9 cellular contexts compared by ENCODE assay signal in genomic region chr7:38179719-38180333, GRCh38. TPM values are rescaled to one million over a fixed set of nuclear protein-coding genes. Genes with fewer than 3 reads are reported as not detected.
DNase-seq lines count a peak whose midpoint lies in the region; ATAC-seq and TF ChIP-seq lines count a peak whose summit lies in the region.
"Had no signal": no experiment of that assay in that cellular context is flagged by ENCODE, and none has a peak within 500 bp of the region (broad histone marks: within the 10 kb centered on the region; RNA-seq: fewer than 3 reads in every experiment).

No MANE protein-coding gene starts in this region.

- H2AFZ ChIP-seq in ACC112 (ENCODE audit: low read length, unreplicated experiment) (no peak overlapping the region), HCT116 (ENCODE audit: low read depth, low read length, poor library complexity, severe bottlenecking) (no peak overlapping the region)

- H3K9me2 ChIP-seq in HCT116 (ENCODE audit: insufficient read depth), result no peaks in the 10 kb centered on the region

- DNase-seq in HCT116 (ENCODE audit: low read depth, low spot score) (no peak), kidney tubule cell (ENCODE audit: low spot score) (no peak), midbrain (lab: John Stamatoyannopoulos, UW) (no peak)
- no peak for DNase-seq in stimulated activated naive CD4-positive, alpha-beta T cell treated with Interleukin-2 at 50 U/mL for 16 hours (lab: John Stamatoyannopoulos, UW)
- DNase-seq: effector memory CD4-positive, alpha-beta T cell had no signal

- peaks cover 69% of the 10 kb centered on the region for H3K4me1 Mint-ChIP-seq in brain

- H3K27ac ChIP-seq in ACC112 (ENCODE audit: low read depth, low read length) (peak overlapping the region; percentile 93), HCT116 (ENCODE audit: low read depth, low read length) (no peak overlapping the region)

- no peaks in the 10 kb centered on the region for H4K20me1 ChIP-seq in HCT116 (ENCODE audit: insufficient read depth)

- H3K4me3 ChIP-seq in ACC112 (ENCODE audit: low read depth, low read length) (peak overlapping the region; percentile 96), HCT116 (replicated peaks in 1 of 2; ENCODE audit: low read depth in 1 of 2, low read length in 2 of 2) (no peak overlapping the region), mucosa of stomach (ENCODE audit: low read length) (no peak overlapping the region)

- H3K4me3 Mint-ChIP-seq in brain, result peak overlapping the region; percentile 95 to 100 (median 96)

- H3K79me2 ChIP-seq in ACC112 (ENCODE audit: control insufficient read depth, insufficient read depth, low read length, unreplicated experiment), result peaks cover 61% of the 10 kb centered on the region
- peaks cover 32% of the 10 kb centered on the region for H3K79me2 ChIP-seq in HCT116 (ENCODE audit: insufficient read depth, low read length)

- H3K9me3 Mint-ChIP-seq in brain, result peaks cover 0 to 2% (median 0%) of the 10 kb centered on the region in 5 experiments

- POLR2A ChIA-PET in HCT116 (lab: Charles Lee), result no interaction called here

- H3K9me3 ChIP-seq in HCT116 (ENCODE audit: control insufficient read depth in 1 of 2, insufficient read depth in 1 of 2, low read depth in 1 of 2, low read length in 2 of 2), result no peaks in the 10 kb centered on the region
- no peaks in the 10 kb centered on the region for H3K9me3 ChIP-seq in mucosa of stomach (ENCODE audit: control insufficient read depth, low read length)

- RAD21 ChIA-PET in HCT116 (lab: Charles Lee; ENCODE audit: low non-redundant PET in 1 of 2, low total read pairs in 2 of 2, uncharacterized antibody in 2 of 2, unreplicated experiment in 2 of 2), result no interaction called here

- no peak for TF ChIP-seq CTCF in HCT116 (IDR thresholded peaks at IDR 0.05 in 2 of 3, conservative IDR thresholded peaks at IDR 0.05 in 1 of 3; ENCODE audit: borderline replicate concordance in 1 of 3, insufficient read depth in 1 of 3, low read depth in 2 of 3, low read length in 2 of 3)
- TF ChIP-seq CTCF in brain (conservative IDR thresholded peaks at IDR 0.05), result no peak

- BruUV-seq in HCT116 (replicated peaks; lab: Mats Ljungman, UMichigan), result no TSS peak

- H3K27me3 ChIP-seq in ACC112 (ENCODE audit: insufficient read depth, low read length), result no peaks in the 10 kb centered on the region
- no peaks in the 10 kb centered on the region for H3K27me3 ChIP-seq in HCT116 (ENCODE audit: insufficient read depth, low read length)
- no peaks in the 10 kb centered on the region for H3K27me3 ChIP-seq in mucosa of stomach (ENCODE audit: control insufficient read depth, insufficient read depth, low read length)

- TF ChIP-seq RAD21 in HCT116 (IDR thresholded peaks at IDR 0.05; ENCODE audit: low read depth), result no peak

- peaks cover 15% of the 10 kb centered on the region for H3K36me3 Mint-ChIP-seq in brain

- ATAC-seq in HCT116 (no peak), HG03025 (IDR thresholded peaks at IDR 0.05; ENCODE audit: low FRiP score, unreplicated experiment) (no peak)

- peak overlapping the region; percentile 90 for H3K4me2 ChIP-seq in HCT116 (ENCODE audit: low read length)

- CTCF ChIA-PET in HCT116 (lab: Charles Lee), result interaction anchor here (2.6 kb wide), 1 partner anchor 36 kb away, joined by 9 read pairs; no protein-coding TSS in a partner anchor

- H3K36me3 ChIP-seq in ACC112 (ENCODE audit: insufficient read depth, low read length), result peaks cover 1% of the 10 kb centered on the region
- no peaks in the 10 kb centered on the region for H3K36me3 ChIP-seq in HCT116 (ENCODE audit: control insufficient read depth in 1 of 2, insufficient read depth in 2 of 2, low read length in 2 of 2)
- no peaks in the 10 kb centered on the region for H3K36me3 ChIP-seq in mucosa of stomach (ENCODE audit: control insufficient read depth, insufficient read depth, low read length)

- H3K9ac ChIP-seq in HCT116 (ENCODE audit: low read length) (no peak overlapping the region), mucosa of stomach (ENCODE audit: low read length) (peak overlapping the region; percentile 11)

- peak overlapping the region; percentile 30 to 98 (median 98) for H3K27ac Mint-ChIP-seq in brain

- intact Hi-C loops in HCT116 (cut with micrococcal nuclease), result no loop called here

- H3K27me3 Mint-ChIP-seq in brain, result peaks cover 12% of the 10 kb centered on the region

- H3K4me1 ChIP-seq in ACC112 (ENCODE audit: control insufficient read depth, insufficient read depth, low read length, unreplicated experiment) (peaks cover 21% of the 10 kb centered on the region), HCT116 (ENCODE audit: control insufficient read depth in 1 of 2, insufficient read depth in 2 of 2, low read length in 2 of 2) (peaks cover 0 to 18% of the 10 kb centered on the region in 2 experiments; a peak in 2 of 4 replicates), mucosa of stomach (ENCODE audit: control insufficient read depth, insufficient read depth, low read length) (no peaks in the 10 kb centered on the region)

- TF ChIP-seq POLR2A in HCT116 (IDR thresholded peaks at IDR 0.05; ENCODE audit: borderline replicate concordance, extremely low read depth, insufficient read depth, insufficient read length), result no peak

TF ChIP-seq in HCT116, 20 proteins besides CTCF, POLR2A, EP300 and RAD21:
- TF ChIP-seq EZH2 (IDR thresholded peaks at IDR 0.05) (no peak), FOSL1 (IDR thresholded peaks at IDR 0.05; ENCODE audit: low read depth) (no peak), EZH2phosphoT487 (IDR thresholded peaks at IDR 0.05; ENCODE audit: borderline replicate concordance) (no peak), CBX3 (IDR thresholded peaks at IDR 0.05; ENCODE audit: low read depth) (no peak), TCF7L2 (IDR thresholded peaks at IDR 0.05; ENCODE audit: borderline replicate concordance, extremely low read depth, insufficient read depth, insufficient read length) (no peak), SP1 (IDR thresholded peaks at IDR 0.05; ENCODE audit: low read depth) (no peak), ZNF274 (IDR thresholded peaks at IDR 0.05; ENCODE audit: low read depth, low read length) (no peak), SRF (IDR thresholded peaks at IDR 0.05; ENCODE audit: low read depth) (no peak), ZFX (IDR thresholded peaks at IDR 0.05) (no peak), YY1 (IDR thresholded peaks at IDR 0.05; ENCODE audit: extremely low read depth, insufficient replicate concordance, low read depth, low read length) (no peak), POLR2AphosphoS5 (IDR thresholded peaks at IDR 0.05; ENCODE audit: low read depth, low read length) (no peak), JUND (IDR thresholded peaks at IDR 0.05) (no peak), CEBPB (IDR thresholded peaks at IDR 0.05; ENCODE audit: low read depth) (no peak), SIN3A (IDR thresholded peaks at IDR 0.05; ENCODE audit: low read depth) (no peak), ELF1 (IDR thresholded peaks at IDR 0.05; ENCODE audit: borderline replicate concordance, low read depth) (no peak)
- TF ChIP-seq, protein P1, sequence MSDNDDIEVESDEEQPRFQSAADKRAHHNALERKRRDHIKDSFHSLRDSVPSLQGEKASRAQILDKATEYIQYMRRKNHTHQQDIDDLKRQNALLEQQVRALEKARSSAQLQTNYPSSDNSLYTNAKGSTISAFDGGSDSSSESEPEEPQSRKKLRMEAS (IDR thresholded peaks at IDR 0.05), result no peak
- TF ChIP-seq, protein P2, sequence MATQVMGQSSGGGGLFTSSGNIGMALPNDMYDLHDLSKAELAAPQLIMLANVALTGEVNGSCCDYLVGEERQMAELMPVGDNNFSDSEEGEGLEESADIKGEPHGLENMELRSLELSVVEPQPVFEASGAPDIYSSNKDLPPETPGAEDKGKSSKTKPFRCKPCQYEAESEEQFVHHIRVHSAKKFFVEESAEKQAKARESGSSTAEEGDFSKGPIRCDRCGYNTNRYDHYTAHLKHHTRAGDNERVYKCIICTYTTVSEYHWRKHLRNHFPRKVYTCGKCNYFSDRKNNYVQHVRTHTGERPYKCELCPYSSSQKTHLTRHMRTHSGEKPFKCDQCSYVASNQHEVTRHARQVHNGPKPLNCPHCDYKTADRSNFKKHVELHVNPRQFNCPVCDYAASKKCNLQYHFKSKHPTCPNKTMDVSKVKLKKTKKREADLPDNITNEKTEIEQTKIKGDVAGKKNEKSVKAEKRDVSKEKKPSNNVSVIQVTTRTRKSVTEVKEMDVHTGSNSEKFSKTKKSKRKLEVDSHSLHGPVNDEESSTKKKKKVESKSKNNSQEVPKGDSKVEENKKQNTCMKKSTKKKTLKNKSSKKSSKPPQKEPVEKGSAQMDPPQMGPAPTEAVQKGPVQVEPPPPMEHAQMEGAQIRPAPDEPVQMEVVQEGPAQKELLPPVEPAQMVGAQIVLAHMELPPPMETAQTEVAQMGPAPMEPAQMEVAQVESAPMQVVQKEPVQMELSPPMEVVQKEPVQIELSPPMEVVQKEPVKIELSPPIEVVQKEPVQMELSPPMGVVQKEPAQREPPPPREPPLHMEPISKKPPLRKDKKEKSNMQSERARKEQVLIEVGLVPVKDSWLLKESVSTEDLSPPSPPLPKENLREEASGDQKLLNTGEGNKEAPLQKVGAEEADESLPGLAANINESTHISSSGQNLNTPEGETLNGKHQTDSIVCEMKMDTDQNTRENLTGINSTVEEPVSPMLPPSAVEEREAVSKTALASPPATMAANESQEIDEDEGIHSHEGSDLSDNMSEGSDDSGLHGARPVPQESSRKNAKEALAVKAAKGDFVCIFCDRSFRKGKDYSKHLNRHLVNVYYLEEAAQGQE (IDR thresholded peaks at IDR 0.05; ENCODE audit: low read depth), result no peak
TF ChIP-seq in HCT116: peak in this region for 0.

RNA-seq across cellular contexts. Expression of gene STARD3NL, which starts 1.8 kb away (rescaled TPM):
- 32.0 TPM for total RNA-seq in HCT116 (2021; ENCODE audit: unreplicated experiment)
- polyA plus RNA-seq in HCT116 (2012), result 14.0 and 18.7 TPM in 2 replicates
- 34.6 TPM for polyA plus RNA-seq in brain (ENCODE audit: insufficient read depth, low read depth, low replicate concordance)
